ENCODE assay signal across 8 cellular contexts in the genomic region with DNA sequence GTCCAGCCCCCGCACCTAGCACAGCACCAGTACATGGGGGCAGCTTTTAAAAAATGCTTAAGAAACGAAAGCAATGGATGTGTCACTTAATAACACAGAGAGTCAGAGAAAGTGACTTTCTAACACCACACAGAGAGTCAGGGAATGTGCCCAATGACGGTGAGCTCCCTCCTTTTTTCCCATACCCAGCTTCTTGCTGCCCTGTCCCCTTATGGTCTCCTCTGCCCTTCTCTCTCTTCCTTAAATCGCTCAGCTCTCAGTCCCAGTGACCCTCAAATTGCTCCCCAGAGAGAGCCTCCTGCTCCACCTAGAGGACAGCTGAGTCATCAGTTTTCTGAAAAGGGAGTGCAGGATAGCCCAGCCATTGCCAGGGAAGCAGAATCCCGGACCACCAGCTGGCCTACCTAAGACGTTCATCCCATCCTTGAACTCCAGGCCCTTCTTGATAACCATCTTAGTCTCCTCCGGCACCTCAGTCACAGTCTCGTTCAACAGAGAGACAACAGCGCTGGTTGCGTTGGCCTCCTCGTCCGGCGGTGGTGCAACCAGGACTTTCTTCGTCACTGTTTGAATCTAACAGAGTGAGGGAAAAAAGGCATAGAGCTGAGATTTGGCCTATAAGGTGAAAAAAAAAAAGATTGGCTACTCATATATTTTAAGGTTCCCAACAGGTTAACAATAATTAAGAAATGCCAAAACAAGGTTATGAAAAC.
DNase-seq lines count a peak whose midpoint lies in the region; ATAC-seq, FAIRE-seq and TF ChIP-seq lines count a peak whose summit lies in the region.

No MANE protein-coding gene starts in this region.

- H3K27me3 ChIP-seq in foreskin keratinocyte = peaks cover 7% of the 10 kb centered on the region

- H3K4me1 ChIP-seq in foreskin keratinocyte = no peaks in the 10 kb centered on the region

- H3K4me3 Mint-ChIP-seq in activated T-helper 2 cell treated with anti-CD3 and anti-CD28 coated beads, Interferon-gamma antibody, Interleukin-2, Interleukin-4, amounts not matched to agents 10 μg/mL and 5 μg/mL and 100 μg/mL, durations not matched to agents 14 hours and 24 hours and 36 hours (ENCODE audit: low read depth) = no peak overlapping the region

- H3K27ac ChIP-seq in foreskin keratinocyte = no peak overlapping the region

- TF ChIP-seq CTCF in GM20000 (IDR thresholded peaks at IDR 0.05; ENCODE audit: extremely low read depth, missing control alignments) (peak; percentile 58), foreskin keratinocyte (conservative IDR thresholded peaks at IDR 0.05) (peak; percentile 60)

- H3K36me3 Mint-ChIP-seq in activated T-helper 2 cell treated with anti-CD3 and anti-CD28 coated beads, Interferon-gamma antibody, Interleukin-2, Interleukin-4, amounts not matched to agents 10 μg/mL and 5 μg/mL and 100 μg/mL, durations not matched to agents 14 hours and 24 hours and 36 hours (ENCODE audit: low read depth) = no peaks in the 10 kb centered on the region

- peak; percentile 65 for DNase-seq in COLO829 (ENCODE audit: low spot score)
- DNase-seq in GM20000 (ENCODE audit: low spot score) = peak; percentile 66
- DNase-seq in NCI-H2227 treated with DMSO at 0.1 percent for 48 hours (lab: John Stamatoyannopoulos, UW) = peak; percentile 33
- DNase-seq in activated T-helper 2 cell treated with anti-CD3 and anti-CD28 coated beads, Interferon-gamma antibody, Interleukin-2, Interleukin-4, amounts not matched to agents 10 μg/mL and 5 μg/mL and 100 μg/mL, durations not matched to agents 14 hours and 24 hours and 36 hours (ENCODE audit: low spot score) = peak; percentile 13
- DNase-seq in foreskin keratinocyte = no peak
- DNase-seq in stimulated activated CD8-positive, alpha-beta memory T cell treated with anti-CD3 and anti-CD28 coated beads, Interleukin-12 subunit alpha, Interleukin-12 subunit beta, amount 100 ng/mL, for 1 hour (ENCODE audit: low read depth) = peak; percentile 19
- no peak for DNase-seq in frontal cortex (ENCODE audit: low spot score in 2 of 2)
- DNase-seq in cerebellar nuclear complex (lab: John Stamatoyannopoulos, UW) = no peak

- no peaks in the 10 kb centered on the region for H3K9me3 Mint-ChIP-seq in activated T-helper 2 cell treated with anti-CD3 and anti-CD28 coated beads, Interferon-gamma antibody, Interleukin-2, Interleukin-4, amounts not matched to agents 10 μg/mL and 5 μg/mL and 100 μg/mL, durations not matched to agents 14 hours and 24 hours and 36 hours

- ATAC-seq in foreskin keratinocyte = peak; percentile 32

- H3K27me3 Mint-ChIP-seq in activated T-helper 2 cell treated with anti-CD3 and anti-CD28 coated beads, Interferon-gamma antibody, Interleukin-2, Interleukin-4, amounts not matched to agents 10 μg/mL and 5 μg/mL and 100 μg/mL, durations not matched to agents 14 hours and 24 hours and 36 hours (ENCODE audit: low read depth) = no peaks in the 10 kb centered on the region

- H3K27ac Mint-ChIP-seq in activated T-helper 2 cell treated with anti-CD3 and anti-CD28 coated beads, Interferon-gamma antibody, Interleukin-2, Interleukin-4, amounts not matched to agents 10 μg/mL and 5 μg/mL and 100 μg/mL, durations not matched to agents 14 hours and 24 hours and 36 hours = no peak overlapping the region

- H3K4me1 Mint-ChIP-seq in activated T-helper 2 cell treated with anti-CD3 and anti-CD28 coated beads, Interferon-gamma antibody, Interleukin-2, Interleukin-4, amounts not matched to agents 10 μg/mL and 5 μg/mL and 100 μg/mL, durations not matched to agents 14 hours and 24 hours and 36 hours (ENCODE audit: low read depth) = peaks cover 12% of the 10 kb centered on the region

- FAIRE-seq in frontal cortex (lab: Jason Lieb, UNC) = no peak

- intact Hi-C loops in activated T-helper 2 cell treated with anti-CD3 and anti-CD28 coated beads, Interferon-gamma antibody, Interleukin-2, Interleukin-4, amounts not matched to agents 10 μg/mL and 5 μg/mL and 100 μg/mL, durations not matched to agents 14 hours and 24 hours and 36 hours (cut with micrococcal nuclease) = no loop called here

Comparison
In these comparisons a context has a peak if more than half of its experiments do, and no peak if none do; other contexts are left out.
1. DNase-seq: peak in COLO829 (single experiment), GM20000 (single experiment), NCI-H2227 treated with DMSO at 0.1 percent for 48 hours (single experiment), activated T-helper 2 cell treated with anti-CD3 and anti-CD28 coated beads, Interferon-gamma antibody, Interleukin-2, Interleukin-4, amounts not matched to agents 10 μg/mL and 5 μg/mL and 100 μg/mL, durations not matched to agents 14 hours and 24 hours and 36 hours (single experiment) and stimulated activated CD8-positive, alpha-beta memory T cell treated with anti-CD3 and anti-CD28 coated beads, Interleukin-12 subunit alpha, Interleukin-12 subunit beta, amount 100 ng/mL, for 1 hour (single experiment); none in foreskin keratinocyte (0 of 2), frontal cortex (0 of 2) and cerebellar nuclear complex (0 of 2).